Comparison of ENCODE assay signal across 1 cellular context in the genomic region with DNA sequence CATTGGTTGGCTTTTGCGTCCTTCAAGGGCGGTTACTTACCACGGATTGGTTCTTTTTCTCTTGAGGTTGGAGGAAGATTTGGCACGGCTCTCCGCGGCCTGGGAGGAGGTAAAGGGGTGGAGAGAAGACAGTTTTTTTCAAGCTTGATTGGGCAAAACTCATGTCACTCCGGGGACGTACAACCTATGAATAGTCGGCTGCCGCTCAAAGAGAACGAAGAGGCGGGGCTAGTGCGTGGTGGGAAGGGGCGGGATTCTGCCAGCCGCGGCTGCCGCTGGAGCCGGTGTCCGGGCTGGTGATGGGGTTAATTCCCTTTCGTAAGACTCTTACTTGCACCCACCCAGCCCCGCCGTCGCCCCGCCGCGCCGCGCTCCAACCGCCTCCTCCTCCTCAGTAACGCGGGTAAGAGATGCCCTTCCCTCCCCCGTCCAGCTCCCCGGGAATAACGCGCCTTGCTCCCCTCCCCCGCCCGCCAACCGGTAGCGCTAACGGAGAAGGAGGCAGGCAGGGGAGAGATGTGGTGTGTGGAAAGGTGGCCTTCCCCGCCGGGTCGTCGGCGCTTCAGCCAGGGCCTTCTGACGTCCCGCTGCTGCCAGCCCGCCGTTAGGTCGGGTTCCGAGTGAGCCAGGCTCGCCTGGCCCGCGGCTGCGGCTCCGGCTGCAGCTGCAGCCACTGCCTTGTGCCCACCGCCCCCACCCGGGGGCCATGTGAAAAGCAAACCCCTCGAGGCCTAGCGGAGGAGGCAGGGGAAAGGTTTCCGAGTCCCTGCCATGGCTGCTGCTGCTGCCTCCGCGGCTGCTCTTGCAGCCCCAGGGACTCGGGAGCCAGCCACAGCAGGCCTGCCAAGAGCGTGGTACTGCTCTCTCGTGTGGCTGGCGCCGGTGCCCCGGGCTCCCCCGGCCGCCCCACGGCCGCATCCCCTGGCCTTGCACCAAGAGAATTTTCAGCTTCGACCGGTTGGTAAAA.
TF ChIP-seq lines count a peak whose summit lies in the region.

A gene (plus strand): TSS at position 254 of the 967 bp plus-strand sequence. CDS start 73,362 bp downstream, outside the sequence.

TF ChIP-seq in HepG2, 621 proteins besides CTCF, POLR2A, EP300 and RAD21 (continued from another document and continues in another):
- TF ChIP-seq, protein P1, sequence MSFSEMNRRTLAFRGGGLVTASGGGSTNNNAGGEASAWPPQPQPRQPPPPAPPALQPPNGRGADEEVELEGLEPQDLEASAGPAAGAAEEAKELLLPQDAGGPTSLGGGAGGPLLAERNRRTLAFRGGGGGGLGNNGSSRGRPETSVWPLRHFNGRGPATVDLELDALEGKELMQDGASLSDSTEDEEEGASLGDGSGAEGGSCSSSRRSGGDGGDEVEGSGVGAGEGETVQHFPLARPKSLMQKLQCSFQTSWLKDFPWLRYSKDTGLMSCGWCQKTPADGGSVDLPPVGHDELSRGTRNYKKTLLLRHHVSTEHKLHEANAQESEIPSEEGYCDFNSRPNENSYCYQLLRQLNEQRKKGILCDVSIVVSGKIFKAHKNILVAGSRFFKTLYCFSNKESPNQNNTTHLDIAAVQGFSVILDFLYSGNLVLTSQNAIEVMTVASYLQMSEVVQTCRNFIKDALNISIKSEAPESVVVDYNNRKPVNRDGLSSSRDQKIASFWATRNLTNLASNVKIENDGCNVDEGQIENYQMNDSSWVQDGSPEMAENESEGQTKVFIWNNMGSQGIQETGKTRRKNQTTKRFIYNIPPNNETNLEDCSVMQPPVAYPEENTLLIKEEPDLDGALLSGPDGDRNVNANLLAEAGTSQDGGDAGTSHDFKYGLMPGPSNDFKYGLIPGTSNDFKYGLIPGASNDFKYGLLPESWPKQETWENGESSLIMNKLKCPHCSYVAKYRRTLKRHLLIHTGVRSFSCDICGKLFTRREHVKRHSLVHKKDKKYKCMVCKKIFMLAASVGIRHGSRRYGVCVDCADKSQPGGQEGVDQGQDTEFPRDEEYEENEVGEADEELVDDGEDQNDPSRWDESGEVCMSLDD (CRISPR knock-in tag; IDR thresholded peaks at IDR 0.05; ENCODE audit: borderline replicate concordance): peak; percentile 63; the same call in 1 of the 2 replicates
- TF ChIP-seq PITX1 (CRISPR knock-in tag; IDR thresholded peaks at IDR 0.05) (peak; percentile 80), ZNF430 (CRISPR knock-in tag; IDR thresholded peaks at IDR 0.05) (peak; percentile 88), ZSCAN22 (CRISPR knock-in tag; IDR thresholded peaks at IDR 0.05) (no peak; the same call in 1 of the 2 replicates), FOXM1 (CRISPR knock-in tag; IDR thresholded peaks at IDR 0.05) (no peak), SRSF9 (IDR thresholded peaks at IDR 0.05; ENCODE audit: borderline replicate concordance, insufficient read depth, low read depth, low read length, poor library complexity, severe bottlenecking) (no peak)
- TF ChIP-seq, protein P2, sequence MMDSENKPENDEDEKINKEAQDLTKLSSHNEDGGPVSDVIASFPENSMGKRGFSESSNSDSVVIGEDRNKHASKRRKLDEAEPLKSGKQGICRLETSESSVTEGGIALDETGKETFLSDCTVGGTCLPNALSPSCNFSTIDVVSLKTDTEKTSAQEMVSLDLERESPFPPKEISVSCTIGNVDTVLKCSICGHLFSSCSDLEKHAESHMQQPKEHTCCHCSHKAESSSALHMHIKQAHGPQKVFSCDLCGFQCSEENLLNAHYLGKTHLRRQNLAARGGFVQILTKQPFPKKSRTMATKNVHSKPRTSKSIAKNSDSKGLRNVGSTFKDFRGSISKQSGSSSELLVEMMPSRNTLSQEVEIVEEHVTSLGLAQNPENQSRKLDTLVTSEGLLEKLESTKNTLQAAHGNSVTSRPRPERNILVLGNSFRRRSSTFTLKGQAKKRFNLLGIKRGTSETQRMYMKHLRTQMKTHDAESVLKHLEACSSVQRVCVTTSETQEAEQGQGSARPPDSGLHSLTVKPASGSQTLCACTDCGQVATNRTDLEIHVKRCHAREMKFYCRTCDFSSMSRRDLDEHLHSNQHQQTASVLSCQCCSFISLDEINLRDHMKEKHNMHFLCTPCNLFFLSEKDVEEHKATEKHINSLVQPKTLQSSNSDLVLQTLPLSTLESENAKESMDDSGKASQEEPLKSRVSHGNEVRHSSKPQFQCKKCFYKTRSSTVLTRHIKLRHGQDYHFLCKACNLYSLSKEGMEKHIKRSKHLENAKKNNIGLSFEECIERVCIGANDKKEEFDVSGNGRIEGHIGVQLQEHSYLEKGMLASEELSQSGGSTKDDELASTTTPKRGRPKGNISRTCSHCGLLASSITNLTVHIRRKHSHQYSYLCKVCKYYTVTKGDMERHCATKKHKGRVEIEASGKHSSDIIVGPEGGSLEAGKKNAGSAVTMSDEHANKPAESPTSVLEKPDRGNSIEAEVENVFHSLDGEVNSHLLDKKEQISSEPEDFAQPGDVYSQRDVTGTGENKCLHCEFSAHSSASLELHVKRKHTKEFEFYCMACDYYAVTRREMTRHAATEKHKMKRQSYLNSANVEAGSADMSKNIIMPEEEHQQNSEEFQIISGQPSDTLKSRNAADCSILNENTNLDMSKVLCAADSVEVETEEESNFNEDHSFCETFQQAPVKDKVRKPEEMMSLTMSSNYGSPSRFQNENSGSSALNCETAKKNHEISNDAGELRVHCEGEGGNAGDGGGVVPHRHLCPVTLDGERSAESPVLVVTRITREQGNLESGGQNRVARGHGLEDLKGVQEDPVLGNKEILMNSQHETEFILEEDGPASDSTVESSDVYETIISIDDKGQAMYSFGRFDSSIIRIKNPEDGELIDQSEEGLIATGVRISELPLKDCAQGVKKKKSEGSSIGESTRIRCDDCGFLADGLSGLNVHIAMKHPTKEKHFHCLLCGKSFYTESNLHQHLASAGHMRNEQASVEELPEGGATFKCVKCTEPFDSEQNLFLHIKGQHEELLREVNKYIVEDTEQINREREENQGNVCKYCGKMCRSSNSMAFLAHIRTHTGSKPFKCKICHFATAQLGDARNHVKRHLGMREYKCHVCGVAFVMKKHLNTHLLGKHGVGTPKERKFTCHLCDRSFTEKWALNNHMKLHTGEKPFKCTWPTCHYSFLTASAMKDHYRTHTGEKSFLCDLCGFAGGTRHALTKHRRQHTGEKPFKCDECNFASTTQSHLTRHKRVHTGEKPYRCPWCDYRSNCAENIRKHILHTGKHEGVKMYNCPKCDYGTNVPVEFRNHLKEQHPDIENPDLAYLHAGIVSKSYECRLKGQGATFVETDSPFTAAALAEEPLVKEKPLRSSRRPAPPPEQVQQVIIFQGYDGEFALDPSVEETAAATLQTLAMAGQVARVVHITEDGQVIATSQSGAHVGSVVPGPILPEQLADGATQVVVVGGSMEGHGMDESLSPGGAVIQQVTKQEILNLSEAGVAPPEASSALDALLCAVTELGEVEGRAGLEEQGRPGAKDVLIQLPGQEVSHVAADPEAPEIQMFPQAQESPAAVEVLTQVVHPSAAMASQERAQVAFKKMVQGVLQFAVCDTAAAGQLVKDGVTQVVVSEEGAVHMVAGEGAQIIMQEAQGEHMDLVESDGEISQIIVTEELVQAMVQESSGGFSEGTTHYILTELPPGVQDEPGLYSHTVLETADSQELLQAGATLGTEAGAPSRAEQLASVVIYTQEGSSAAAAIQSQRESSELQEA (CRISPR knock-in tag; IDR thresholded peaks at IDR 0.05; ENCODE audit: not compliant biosample characterization): peak; percentile 93
- TF ChIP-seq, protein P3, sequence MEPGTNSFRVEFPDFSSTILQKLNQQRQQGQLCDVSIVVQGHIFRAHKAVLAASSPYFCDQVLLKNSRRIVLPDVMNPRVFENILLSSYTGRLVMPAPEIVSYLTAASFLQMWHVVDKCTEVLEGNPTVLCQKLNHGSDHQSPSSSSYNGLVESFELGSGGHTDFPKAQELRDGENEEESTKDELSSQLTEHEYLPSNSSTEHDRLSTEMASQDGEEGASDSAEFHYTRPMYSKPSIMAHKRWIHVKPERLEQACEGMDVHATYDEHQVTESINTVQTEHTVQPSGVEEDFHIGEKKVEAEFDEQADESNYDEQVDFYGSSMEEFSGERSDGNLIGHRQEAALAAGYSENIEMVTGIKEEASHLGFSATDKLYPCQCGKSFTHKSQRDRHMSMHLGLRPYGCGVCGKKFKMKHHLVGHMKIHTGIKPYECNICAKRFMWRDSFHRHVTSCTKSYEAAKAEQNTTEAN (CRISPR knock-in tag; conservative IDR thresholded peaks at IDR 0.05): peak; percentile 34; the same call in 1 of the 2 replicates
- TF ChIP-seq, protein P4, sequence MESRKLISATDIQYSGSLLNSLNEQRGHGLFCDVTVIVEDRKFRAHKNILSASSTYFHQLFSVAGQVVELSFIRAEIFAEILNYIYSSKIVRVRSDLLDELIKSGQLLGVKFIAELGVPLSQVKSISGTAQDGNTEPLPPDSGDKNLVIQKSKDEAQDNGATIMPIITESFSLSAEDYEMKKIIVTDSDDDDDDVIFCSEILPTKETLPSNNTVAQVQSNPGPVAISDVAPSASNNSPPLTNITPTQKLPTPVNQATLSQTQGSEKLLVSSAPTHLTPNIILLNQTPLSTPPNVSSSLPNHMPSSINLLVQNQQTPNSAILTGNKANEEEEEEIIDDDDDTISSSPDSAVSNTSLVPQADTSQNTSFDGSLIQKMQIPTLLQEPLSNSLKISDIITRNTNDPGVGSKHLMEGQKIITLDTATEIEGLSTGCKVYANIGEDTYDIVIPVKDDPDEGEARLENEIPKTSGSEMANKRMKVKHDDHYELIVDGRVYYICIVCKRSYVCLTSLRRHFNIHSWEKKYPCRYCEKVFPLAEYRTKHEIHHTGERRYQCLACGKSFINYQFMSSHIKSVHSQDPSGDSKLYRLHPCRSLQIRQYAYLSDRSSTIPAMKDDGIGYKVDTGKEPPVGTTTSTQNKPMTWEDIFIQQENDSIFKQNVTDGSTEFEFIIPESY (CRISPR knock-in tag; IDR thresholded peaks at IDR 0.05): peak; percentile 20; the same call in 1 of the 2 replicates
- TF ChIP-seq, protein P5, sequence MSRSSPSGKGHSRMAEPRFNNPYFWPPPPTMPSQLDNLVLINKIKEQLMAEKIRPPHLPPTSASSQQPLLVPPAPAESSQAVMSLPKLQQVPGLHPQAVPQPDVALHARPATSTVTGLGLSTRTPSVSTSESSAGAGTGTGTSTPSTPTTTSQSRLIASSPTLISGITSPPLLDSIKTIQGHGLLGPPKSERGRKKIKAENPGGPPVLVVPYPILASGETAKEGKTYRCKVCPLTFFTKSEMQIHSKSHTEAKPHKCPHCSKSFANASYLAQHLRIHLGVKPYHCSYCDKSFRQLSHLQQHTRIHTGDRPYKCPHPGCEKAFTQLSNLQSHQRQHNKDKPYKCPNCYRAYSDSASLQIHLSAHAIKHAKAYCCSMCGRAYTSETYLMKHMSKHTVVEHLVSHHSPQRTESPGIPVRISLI (CRISPR knock-in tag; IDR thresholded peaks at IDR 0.05; ENCODE audit: borderline replicate concordance): peak; percentile 36; the same call in 1 of the 2 replicates
- TF ChIP-seq, protein P6, sequence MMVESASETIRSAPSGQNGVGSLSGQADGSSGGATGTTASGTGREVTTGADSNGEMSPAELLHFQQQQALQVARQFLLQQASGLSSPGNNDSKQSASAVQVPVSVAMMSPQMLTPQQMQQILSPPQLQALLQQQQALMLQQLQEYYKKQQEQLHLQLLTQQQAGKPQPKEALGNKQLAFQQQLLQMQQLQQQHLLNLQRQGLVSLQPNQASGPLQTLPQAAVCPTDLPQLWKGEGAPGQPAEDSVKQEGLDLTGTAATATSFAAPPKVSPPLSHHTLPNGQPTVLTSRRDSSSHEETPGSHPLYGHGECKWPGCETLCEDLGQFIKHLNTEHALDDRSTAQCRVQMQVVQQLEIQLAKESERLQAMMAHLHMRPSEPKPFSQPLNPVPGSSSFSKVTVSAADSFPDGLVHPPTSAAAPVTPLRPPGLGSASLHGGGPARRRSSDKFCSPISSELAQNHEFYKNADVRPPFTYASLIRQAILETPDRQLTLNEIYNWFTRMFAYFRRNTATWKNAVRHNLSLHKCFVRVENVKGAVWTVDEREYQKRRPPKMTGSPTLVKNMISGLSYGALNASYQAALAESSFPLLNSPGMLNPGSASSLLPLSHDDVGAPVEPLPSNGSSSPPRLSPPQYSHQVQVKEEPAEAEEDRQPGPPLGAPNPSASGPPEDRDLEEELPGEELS (CRISPR knock-in tag; IDR thresholded peaks at IDR 0.05): peak; percentile 23; the same call in 1 of the 2 replicates
- TF ChIP-seq, protein P7, sequence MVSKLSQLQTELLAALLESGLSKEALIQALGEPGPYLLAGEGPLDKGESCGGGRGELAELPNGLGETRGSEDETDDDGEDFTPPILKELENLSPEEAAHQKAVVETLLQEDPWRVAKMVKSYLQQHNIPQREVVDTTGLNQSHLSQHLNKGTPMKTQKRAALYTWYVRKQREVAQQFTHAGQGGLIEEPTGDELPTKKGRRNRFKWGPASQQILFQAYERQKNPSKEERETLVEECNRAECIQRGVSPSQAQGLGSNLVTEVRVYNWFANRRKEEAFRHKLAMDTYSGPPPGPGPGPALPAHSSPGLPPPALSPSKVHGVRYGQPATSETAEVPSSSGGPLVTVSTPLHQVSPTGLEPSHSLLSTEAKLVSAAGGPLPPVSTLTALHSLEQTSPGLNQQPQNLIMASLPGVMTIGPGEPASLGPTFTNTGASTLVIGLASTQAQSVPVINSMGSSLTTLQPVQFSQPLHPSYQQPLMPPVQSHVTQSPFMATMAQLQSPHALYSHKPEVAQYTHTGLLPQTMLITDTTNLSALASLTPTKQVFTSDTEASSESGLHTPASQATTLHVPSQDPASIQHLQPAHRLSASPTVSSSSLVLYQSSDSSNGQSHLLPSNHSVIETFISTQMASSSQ (IDR thresholded peaks at IDR 0.05; ENCODE audit: low read depth): no peak
- TF ChIP-seq, protein P7 (CRISPR knock-in tag; IDR thresholded peaks at IDR 0.05; ENCODE audit: borderline replicate concordance): no peak; the same call in 1 of the 2 replicates
- TF ChIP-seq, protein P8, sequence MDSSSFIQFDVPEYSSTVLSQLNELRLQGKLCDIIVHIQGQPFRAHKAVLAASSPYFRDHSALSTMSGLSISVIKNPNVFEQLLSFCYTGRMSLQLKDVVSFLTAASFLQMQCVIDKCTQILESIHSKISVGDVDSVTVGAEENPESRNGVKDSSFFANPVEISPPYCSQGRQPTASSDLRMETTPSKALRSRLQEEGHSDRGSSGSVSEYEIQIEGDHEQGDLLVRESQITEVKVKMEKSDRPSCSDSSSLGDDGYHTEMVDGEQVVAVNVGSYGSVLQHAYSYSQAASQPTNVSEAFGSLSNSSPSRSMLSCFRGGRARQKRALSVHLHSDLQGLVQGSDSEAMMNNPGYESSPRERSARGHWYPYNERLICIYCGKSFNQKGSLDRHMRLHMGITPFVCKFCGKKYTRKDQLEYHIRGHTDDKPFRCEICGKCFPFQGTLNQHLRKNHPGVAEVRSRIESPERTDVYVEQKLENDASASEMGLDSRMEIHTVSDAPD (CRISPR knock-in tag; IDR thresholded peaks at IDR 0.05): no peak
